Comparison of ENCODE assay signal across 15 cellular contexts in genomic region chr7:102698962-102699750, GRCh38. TPM values are rescaled to one million over a fixed set of nuclear protein-coding genes. Genes with fewer than 3 reads are reported as not detected.
"Had no signal": no experiment of that assay in that cellular context is flagged by ENCODE, and none has a peak within 500 bp of the region (broad histone marks: within the 10 kb centered on the region; RNA-seq: fewer than 3 reads in every experiment).

No MANE protein-coding gene starts in this region.

RNA-seq across cellular contexts. Expression of gene POLR2J2, which starts 27.7 kb away (rescaled TPM):
- total RNA-seq: ascending aorta had no signal

RNA-seq across cellular contexts. Expression of gene SPDYE2B, which starts 49.0 kb away (rescaled TPM):
- total RNA-seq: activated CD4-positive, alpha-beta T cell treated with anti-CD3 and anti-CD28 coated beads, Interleukin-2, amount 10 ng/mL, durations not matched to agents 7 days and 5 days; activated naive CD4-positive, alpha-beta T cell treated with anti-CD3 and anti-CD28 coated beads, Interleukin-2, amount 50 U/mL, for 72 hours; activated naive CD8-positive, alpha-beta T cell treated with anti-CD3 and anti-CD28 coated beads, Interleukin-2, amount 10 ng/mL, durations not matched to agents 7 days and 5 days; activated T-cell treated with anti-CD3 and anti-CD28 coated beads, Interleukin-2, amount 50 U/mL, for 72 hours; ascending aorta; breast epithelium; cardiac septum; cerebellum; endodermal cell; esophagus muscularis mucosa; gastroesophageal sphincter; glomerular endothelial cell; heart right ventricle; T-helper 2 cell treated with Interferon-gamma antibody and Interleukin-4, amounts not matched to agents 100 ng/mL and 5 ng/mL, for 36 hours; WTC11 had no signal
- polyA plus RNA-seq: heart right ventricle had no signal
